Comparison of ENCODE assay signal across 16 cellular contexts in genomic region chr20:1524004-1524403, GRCh38. TPM values are rescaled to one million over a fixed set of nuclear protein-coding genes. Genes with fewer than 3 reads are reported as not detected.
DNase-seq lines count a peak whose midpoint lies in the region; ATAC-seq, FAIRE-seq and TF ChIP-seq lines count a peak whose summit lies in the region.
"Had no signal": no experiment of that assay in that cellular context is flagged by ENCODE, and none has a peak within 500 bp of the region (broad histone marks: within the 10 kb centered on the region; RNA-seq: fewer than 3 reads in every experiment).

No MANE protein-coding gene starts in this region.

- peaks cover 0 to 17% of the 10 kb centered on the region in 2 experiments; a peak in 1 of 5 replicates for H3K27me3 ChIP-seq in HepG2 (ENCODE audit: control insufficient read depth in 1 of 2, insufficient read depth in 2 of 2, low read length in 2 of 2)
- peaks cover 0 to 4% of the 10 kb centered on the region in 2 donors for H3K27me3 ChIP-seq in right lobe of liver

- TF ChIP-seq EP300 in HepG2 (IDR thresholded peaks at IDR 0.05; ENCODE audit: low read depth in 2 of 2, low read length in 2 of 2) (no peak), HepG2 (CRISPR knock-in tag; IDR thresholded peaks at IDR 0.05; ENCODE audit: borderline replicate concordance) (no peak)

- no peak for TF ChIP-seq RAD21 in HepG2 (CRISPR knock-in tag; IDR thresholded peaks at IDR 0.05)

- peaks cover 46% of the 10 kb centered on the region for H3K27me3 Mint-ChIP-seq in activated CD8-positive, alpha-beta memory T cell treated with anti-CD3 and anti-CD28 coated beads, Interleukin-2, amount 10 ng/mL, durations not matched to agents 7 days and 5 days
- H3K27me3 Mint-ChIP-seq in Calu3 (ENCODE audit: unreplicated experiment) = peaks cover 39% of the 10 kb centered on the region

- TF ChIP-seq POLR2A in HepG2 (IDR thresholded peaks at IDR 0.05; ENCODE audit: insufficient read depth in 1 of 2, low read depth in 2 of 2, low read length in 2 of 2) = no peak
- no peak for TF ChIP-seq POLR2A in right lobe of liver (IDR thresholded peaks at IDR 0.05)

- H3K4me1 ChIP-seq in HepG2 (ENCODE audit: insufficient read depth, low read length) (no peaks in the 10 kb centered on the region), right lobe of liver (no peaks in the 10 kb centered on the region)

- intact Hi-C loops in HepG2 (cut with micrococcal nuclease; ENCODE audit: unreplicated experiment) (no loop called here), right lobe of liver (cut with DNase I) (no loop called here), Calu3 (cut with micrococcal nuclease; ENCODE audit: unreplicated experiment) (no loop called here)

- H3K4me3 Mint-ChIP-seq in activated CD8-positive, alpha-beta memory T cell treated with anti-CD3 and anti-CD28 coated beads, Interleukin-2, amount 10 ng/mL, durations not matched to agents 7 days and 5 days = no peak overlapping the region
- no peak overlapping the region for H3K4me3 Mint-ChIP-seq in Calu3 (ENCODE audit: low read depth, unreplicated experiment)

- TF ChIP-seq CTCF in HepG2 (CRISPR knock-in tag; IDR thresholded peaks at IDR 0.05) (no peak), right lobe of liver (IDR thresholded peaks at IDR 0.05) (no peak), Calu3 (IDR thresholded peaks at IDR 0.05; ENCODE audit: unreplicated experiment) (no peak)

- no peak overlapping the region for H3K4me2 ChIP-seq in HepG2 (ENCODE audit: low read depth, low read length)

- H3K36me3 Mint-ChIP-seq in activated CD8-positive, alpha-beta memory T cell treated with anti-CD3 and anti-CD28 coated beads, Interleukin-2, amount 10 ng/mL, durations not matched to agents 7 days and 5 days = peaks cover 2% of the 10 kb centered on the region
- H3K36me3 Mint-ChIP-seq in Calu3 (ENCODE audit: insufficient read depth, unreplicated experiment) = no peaks in the 10 kb centered on the region

- DNase-seq in HepG2 (ENCODE audit: low spot score) (no peak), right lobe of liver (no peak), NCI-H1417 treated with DMSO at 0.1 percent for 48 hours (lab: John Stamatoyannopoulos, UW) (peak; percentile 18), SIG-M5 (lab: John Stamatoyannopoulos, UW) (peak; percentile 26), Calu3 (no peak), Ammon's horn (ENCODE audit: low spot score) (no peak)
- no peak for DNase-seq in activated CD8-positive, alpha-beta memory T cell treated with anti-CD3 and anti-CD28 coated beads, Interleukin-2, amount 10 ng/mL, durations not matched to agents 7 days and 5 days
- DNase-seq: activated CD4-positive, CD25-positive, alpha-beta regulatory T cell treated with anti-CD3 and anti-CD28 coated beads, Interleukin-2, amount 50 U/mL, for 72 hours; cerebellar nuclear complex; glutamatergic neuron; kidney; NCI-H510A treated with DMSO at 0.1 percent for 48 hours; posterior cingulate gyrus had no signal

- in situ Hi-C loops in HepG2 (cut with HindIII; ENCODE audit: extremely low pct_ligation_motif_present, low pct_unique_long_range_greater_than_20kb) = no loop called here

- H3K36me3 ChIP-seq in HepG2 (replicated peaks in 1 of 2; ENCODE audit: control insufficient read depth in 1 of 2, insufficient read depth in 2 of 2, low read length in 2 of 2) (no peaks in the 10 kb centered on the region), right lobe of liver (no peaks in the 10 kb centered on the region)
- H3K36me3 ChIP-seq: thoracic aorta had no signal

- CTCF ChIA-PET in HepG2 (lab: Yijun Ruan, JAX; ENCODE audit: low intra/inter-chr PET ratio, low total read pairs) = no interaction called here
- CTCF ChIA-PET in activated CD8-positive, alpha-beta memory T cell treated with anti-CD3 and anti-CD28 coated beads, Interleukin-2, amount 10 ng/mL, durations not matched to agents 7 days and 5 days (lab: Charles Lee) = no interaction called here
- CTCF ChIA-PET in Calu3 (lab: Charles Lee) = no interaction called here

- H3K27ac Mint-ChIP-seq in activated CD8-positive, alpha-beta memory T cell treated with anti-CD3 and anti-CD28 coated beads, Interleukin-2, amount 10 ng/mL, durations not matched to agents 7 days and 5 days = no peak overlapping the region
- no peak overlapping the region for H3K27ac Mint-ChIP-seq in Calu3 (ENCODE audit: unreplicated experiment)

- H3K9me3 ChIP-seq in HepG2 (ENCODE audit: low read length) (no peaks in the 10 kb centered on the region), right lobe of liver (peaks cover 0 to 2% (median 0%) of the 10 kb centered on the region in 4 donors)
- H3K9me3 ChIP-seq: thoracic aorta had no signal

- H3K27ac ChIP-seq in HepG2 (ENCODE audit: extremely low read length, insufficient read depth, low read length) = no peak overlapping the region
- no peak overlapping the region for H3K27ac ChIP-seq in right lobe of liver
- H3K27ac ChIP-seq: thoracic aorta had no signal

- no peak overlapping the region for H2AFZ ChIP-seq in HepG2 (ENCODE audit: low read length)

- peaks cover 2% of the 10 kb centered on the region for H3K9me3 Mint-ChIP-seq in activated CD8-positive, alpha-beta memory T cell treated with anti-CD3 and anti-CD28 coated beads, Interleukin-2, amount 10 ng/mL, durations not matched to agents 7 days and 5 days (ENCODE audit: low read depth)
- H3K9me3 Mint-ChIP-seq in Calu3 (ENCODE audit: low read depth, unreplicated experiment) = no peaks in the 10 kb centered on the region

- POLR2A ChIA-PET in HepG2 (lab: Yijun Ruan, JAX) = no interaction called here

- ATAC-seq in HepG2 (no peak), right lobe of liver (no peak), HG02763 (IDR thresholded peaks at IDR 0.05; ENCODE audit: unreplicated experiment) (no peak)
- no peak for ATAC-seq in activated CD8-positive, alpha-beta memory T cell treated with anti-CD3 and anti-CD28 coated beads, Interleukin-2, amount 10 ng/mL, durations not matched to agents 7 days and 5 days
- ATAC-seq: SK-N-SH treated with all-trans-retinoic acid at 6 μM for 48 hours had no signal

- FAIRE-seq in HepG2 (lab: Jason Lieb, UNC) = no peak
- FAIRE-seq: kidney had no signal

- H3K4me3 ChIP-seq in HepG2 (replicated peaks in 1 of 3; ENCODE audit: insufficient read depth in 1 of 3, low read depth in 2 of 3, low read length in 3 of 3) = no peak overlapping the region
- H3K4me3 ChIP-seq in right lobe of liver = no peak overlapping the region
- H3K4me3 ChIP-seq: thoracic aorta had no signal

- H4K20me1 ChIP-seq in HepG2 (ENCODE audit: insufficient read depth, low read length) = no peaks in the 10 kb centered on the region

- no TSS peak for BruUV-seq in HepG2 (replicated peaks; lab: Mats Ljungman, UMichigan)
- BruUV-seq in Calu3 (replicated peaks; lab: Mats Ljungman, UMichigan) = no TSS peak

- H3K9ac ChIP-seq in HepG2 (ENCODE audit: insufficient read depth, low read depth, low read length) = no peak overlapping the region

- H3K4me1 Mint-ChIP-seq in activated CD8-positive, alpha-beta memory T cell treated with anti-CD3 and anti-CD28 coated beads, Interleukin-2, amount 10 ng/mL, durations not matched to agents 7 days and 5 days = no peaks in the 10 kb centered on the region
- H3K4me1 Mint-ChIP-seq in Calu3 (ENCODE audit: low read depth, unreplicated experiment) = no peaks in the 10 kb centered on the region

- H3K79me2 ChIP-seq in HepG2 (ENCODE audit: insufficient read depth, low read length) = no peaks in the 10 kb centered on the region

- WGBS in HepG2 (ENCODE audit: low lambda C conversion rate) = 31% methylated on average over 4 of the region's 4 CpGs
- WGBS in right lobe of liver (ENCODE audit: insufficient coverage, low coverage, low lambda C conversion rate, missing lambda C conversion rate) = 35% methylated on average over 4 of the region's 4 CpGs

RNA-seq across cellular contexts. Expression of gene SIRPB2, which starts 32.8 kb away (rescaled TPM):
- not detected in 2 replicates for total RNA-seq in HepG2 (2016; rRNA removed; fragmentation: Illumina TruSeq; extraction: Trizol)
- total RNA-seq in HepG2 (2016; cell fraction: cytosol; rRNA removed; fragmentation: Illumina TruSeq; extraction: Trizol; ENCODE audit: low read depth) = not detected in 2 replicates
- total RNA-seq in HepG2 (2016; cell fraction: insoluble cytoplasmic fraction; rRNA removed; fragmentation: Illumina TruSeq; extraction: Trizol) = not detected in 2 replicates
- total RNA-seq in HepG2 (2016; cell fraction: membrane; rRNA removed; fragmentation: Illumina TruSeq; extraction: Trizol) = not detected in 2 replicates
- total RNA-seq in HepG2 (2016; cell fraction: nucleus; rRNA removed; fragmentation: Illumina TruSeq; extraction: Trizol) = not detected in 2 replicates
- not detected in 2 replicates for polyA plus RNA-seq in HepG2 (2011; rRNA removed)
- not detected in 2 replicates for polyA plus RNA-seq in HepG2 (2011; cell fraction: cytosol; rRNA removed)
- polyA plus RNA-seq in HepG2 (2011; cell fraction: nucleus; rRNA removed) = not detected in 2 replicates
- polyA plus RNA-seq in HepG2 (2012) = not detected in 2 replicates
- polyA plus RNA-seq in HepG2 (2016; cell fraction: cytosol; fragmentation: Illumina TruSeq; extraction: Trizol; ENCODE audit: low read depth) = not detected in 2 replicates
- not detected in 2 replicates for polyA plus RNA-seq in HepG2 (2016; cell fraction: insoluble cytoplasmic fraction; fragmentation: Illumina TruSeq; extraction: Trizol; ENCODE audit: low read depth)
- polyA plus RNA-seq in HepG2 (2016; cell fraction: membrane; fragmentation: Illumina TruSeq; extraction: Trizol; ENCODE audit: low read depth) = not detected in 2 replicates
- polyA plus RNA-seq in HepG2 (2016; cell fraction: nucleus; fragmentation: Illumina TruSeq; extraction: Trizol; ENCODE audit: insufficient read depth, low read depth) = not detected in 2 replicates
- polyA minus RNA-seq in HepG2 (2011; rRNA and poly(A)+ RNA removed; ENCODE audit: low replicate concordance) = not detected in 2 replicates
- polyA minus RNA-seq in HepG2 (2011; cell fraction: cytosol; rRNA and poly(A)+ RNA removed) = not detected in 2 replicates
- polyA minus RNA-seq in HepG2 (2011; cell fraction: nucleus; rRNA and poly(A)+ RNA removed) = not detected in 2 replicates
- 1 to 10 TPM in 5 of 6 experiments, under 1 TPM in 1; 0.55 to 5.6 (median 2.4) TPM for total RNA-seq in right lobe of liver
- not detected for total RNA-seq in activated CD8-positive, alpha-beta memory T cell treated with anti-CD3 and anti-CD28 coated beads, Interleukin-2, amount 10 ng/mL, durations not matched to agents 7 days and 5 days
- 0.57 and 1.1 TPM in 2 replicates for total RNA-seq in Calu3 (2022)

RNA-seq across cellular contexts. Expression of gene SIRPD, which starts 33.5 kb away (rescaled TPM):
- total RNA-seq in HepG2 (2016; rRNA removed; fragmentation: Illumina TruSeq; extraction: Trizol) (not detected in 2 replicates), right lobe of liver (not detected), Calu3 (2022) (not detected in 2 replicates)
- total RNA-seq in HepG2 (2016; cell fraction: cytosol; rRNA removed; fragmentation: Illumina TruSeq; extraction: Trizol; ENCODE audit: low read depth) = not detected in 2 replicates
- total RNA-seq in HepG2 (2016; cell fraction: insoluble cytoplasmic fraction; rRNA removed; fragmentation: Illumina TruSeq; extraction: Trizol) = not detected in 2 replicates
- total RNA-seq in HepG2 (2016; cell fraction: membrane; rRNA removed; fragmentation: Illumina TruSeq; extraction: Trizol) = not detected in 2 replicates
- not detected in 2 replicates for total RNA-seq in HepG2 (2016; cell fraction: nucleus; rRNA removed; fragmentation: Illumina TruSeq; extraction: Trizol)
- not detected in 2 replicates for polyA plus RNA-seq in HepG2 (2011; rRNA removed)
- not detected in 2 replicates for polyA plus RNA-seq in HepG2 (2011; cell fraction: cytosol; rRNA removed)
- not detected in 2 replicates for polyA plus RNA-seq in HepG2 (2011; cell fraction: nucleus; rRNA removed)
- polyA plus RNA-seq in HepG2 (2012) = not detected in 2 replicates
- polyA plus RNA-seq in HepG2 (2016; cell fraction: cytosol; fragmentation: Illumina TruSeq; extraction: Trizol; ENCODE audit: low read depth) = not detected in 2 replicates
- not detected in 2 replicates for polyA plus RNA-seq in HepG2 (2016; cell fraction: insoluble cytoplasmic fraction; fragmentation: Illumina TruSeq; extraction: Trizol; ENCODE audit: low read depth)
- polyA plus RNA-seq in HepG2 (2016; cell fraction: membrane; fragmentation: Illumina TruSeq; extraction: Trizol; ENCODE audit: low read depth) = not detected in 2 replicates
- polyA plus RNA-seq in HepG2 (2016; cell fraction: nucleus; fragmentation: Illumina TruSeq; extraction: Trizol; ENCODE audit: insufficient read depth, low read depth) = not detected in 2 replicates
- polyA minus RNA-seq in HepG2 (2011; rRNA and poly(A)+ RNA removed; ENCODE audit: low replicate concordance) = not detected in 2 replicates
- polyA minus RNA-seq in HepG2 (2011; cell fraction: cytosol; rRNA and poly(A)+ RNA removed) = not detected in 2 replicates
- polyA minus RNA-seq in HepG2 (2011; cell fraction: nucleus; rRNA and poly(A)+ RNA removed) = not detected in 2 replicates
- under 1 TPM in 1 of 2 experiments, not detected in 1; 0.19 TPM for total RNA-seq in activated CD8-positive, alpha-beta memory T cell treated with anti-CD3 and anti-CD28 coated beads, Interleukin-2, amount 10 ng/mL, durations not matched to agents 7 days and 5 days
- total RNA-seq: thoracic aorta had no signal

RNA-seq across cellular contexts. Expression of gene NSFL1C, which starts 57.4 kb away (rescaled TPM):
- total RNA-seq in HepG2 (2016; rRNA removed; fragmentation: Illumina TruSeq; extraction: Trizol) (62.7 and 74.0 TPM in 2 replicates), right lobe of liver (10 to 100 TPM; 40.8 to 53.5 (median 43.4) TPM), Calu3 (2022) (81.0 and 86.3 TPM in 2 replicates)
- total RNA-seq in HepG2 (2016; cell fraction: cytosol; rRNA removed; fragmentation: Illumina TruSeq; extraction: Trizol; ENCODE audit: low read depth) = 27.0 and 31.9 TPM in 2 replicates
- total RNA-seq in HepG2 (2016; cell fraction: insoluble cytoplasmic fraction; rRNA removed; fragmentation: Illumina TruSeq; extraction: Trizol) = 67.3 and 70.8 TPM in 2 replicates
- 34.0 and 35.0 TPM in 2 replicates for total RNA-seq in HepG2 (2016; cell fraction: membrane; rRNA removed; fragmentation: Illumina TruSeq; extraction: Trizol)
- total RNA-seq in HepG2 (2016; cell fraction: nucleus; rRNA removed; fragmentation: Illumina TruSeq; extraction: Trizol) = 57.9 and 59.7 TPM in 2 replicates
- polyA plus RNA-seq in HepG2 (2011; rRNA removed) = 22.9 and 31.9 TPM in 2 replicates
- polyA plus RNA-seq in HepG2 (2011; cell fraction: cytosol; rRNA removed) = 24.0 and 30.9 TPM in 2 replicates
- 94.8 and 100 TPM in 2 replicates for polyA plus RNA-seq in HepG2 (2011; cell fraction: nucleus; rRNA removed)
- polyA plus RNA-seq in HepG2 (2012) = 82.3 and 83.4 TPM in 2 replicates
- 54.9 and 58.8 TPM in 2 replicates for polyA plus RNA-seq in HepG2 (2016; cell fraction: cytosol; fragmentation: Illumina TruSeq; extraction: Trizol; ENCODE audit: low read depth)
- 139 and 153 TPM in 2 replicates for polyA plus RNA-seq in HepG2 (2016; cell fraction: insoluble cytoplasmic fraction; fragmentation: Illumina TruSeq; extraction: Trizol; ENCODE audit: low read depth)
- polyA plus RNA-seq in HepG2 (2016; cell fraction: membrane; fragmentation: Illumina TruSeq; extraction: Trizol; ENCODE audit: low read depth) = 55.7 and 56.7 TPM in 2 replicates
- polyA plus RNA-seq in HepG2 (2016; cell fraction: nucleus; fragmentation: Illumina TruSeq; extraction: Trizol; ENCODE audit: insufficient read depth, low read depth) = 105 and 116 TPM in 2 replicates
- polyA minus RNA-seq in HepG2 (2011; rRNA and poly(A)+ RNA removed; ENCODE audit: low replicate concordance) = 23.6 and 36.6 TPM in 2 replicates
- 11.3 and 16.5 TPM in 2 replicates for polyA minus RNA-seq in HepG2 (2011; cell fraction: cytosol; rRNA and poly(A)+ RNA removed)
- 149 and 165 TPM in 2 replicates for polyA minus RNA-seq in HepG2 (2011; cell fraction: nucleus; rRNA and poly(A)+ RNA removed)
- 10 to 100 TPM; 55.6 to 65.0 TPM for total RNA-seq in activated CD8-positive, alpha-beta memory T cell treated with anti-CD3 and anti-CD28 coated beads, Interleukin-2, amount 10 ng/mL, durations not matched to agents 7 days and 5 days

Comparison
In these comparisons a context has a peak if more than half of its experiments do, and no peak if none do; other contexts are left out.
1. DNase-seq: peak in NCI-H1417 treated with DMSO at 0.1 percent for 48 hours (single experiment) and SIG-M5 (single experiment); none in HepG2 (single experiment), right lobe of liver (0 of 3), activated CD8-positive, alpha-beta memory T cell treated with anti-CD3 and anti-CD28 coated beads, Interleukin-2, amount 10 ng/mL, durations not matched to agents 7 days and 5 days (single experiment), Calu3 (single experiment) and Ammon's horn (single experiment).